Comparison of ENCODE assay signal across 9 cellular contexts in genomic region chr19:51131780-51132680, GRCh38. TPM values are rescaled to one million over a fixed set of nuclear protein-coding genes. Genes with fewer than 3 reads are reported as not detected.
DNase-seq lines count a peak whose midpoint lies in the region; ATAC-seq, FAIRE-seq and TF ChIP-seq lines count a peak whose summit lies in the region.
"Had no signal": no experiment of that assay in that cellular context is flagged by ENCODE, and none has a peak within 500 bp of the region (broad histone marks: within the 10 kb centered on the region; RNA-seq: fewer than 3 reads in every experiment).

No MANE protein-coding gene starts in this region.

- no peak for TF ChIP-seq POLR2A in endothelial cell of umbilical vein (IDR thresholded peaks at IDR 0.05; ENCODE audit: low read depth, low read length)

- H3K36me3 ChIP-seq in OCI-LY3 (replicated peaks; ENCODE audit: low read depth, low read length) (no peaks in the 10 kb centered on the region), endothelial cell of umbilical vein (ENCODE audit: control insufficient read depth in 2 of 2, extremely low read depth in 1 of 2, insufficient read depth in 2 of 2, low read length in 2 of 2) (no peaks in the 10 kb centered on the region), A673 (ENCODE audit: insufficient read depth, low read length, poor library complexity, severe bottlenecking) (no peaks in the 10 kb centered on the region)

- peak overlapping the region; percentile 50 for H3K4me3 ChIP-seq in OCI-LY3 (ENCODE audit: low read length)
- H3K4me3 ChIP-seq in endothelial cell of umbilical vein (replicated peaks in 1 of 3; ENCODE audit: insufficient read depth in 1 of 3, low read depth in 1 of 3, low read length in 3 of 3), result no peak overlapping the region
- no peak overlapping the region for H3K4me3 ChIP-seq in A673 (ENCODE audit: low read depth, low read length, poor library complexity, severe bottlenecking)

- H2AFZ ChIP-seq in OCI-LY3 (ENCODE audit: low read depth, low read length), result peak overlapping the region; percentile 61; the same call in 1 of the 2 replicates
- peak overlapping the region; percentile 76 for H2AFZ ChIP-seq in endothelial cell of umbilical vein (ENCODE audit: low read depth, low read length)

- ATAC-seq in omental fat pad (ENCODE audit: low FRiP score) (peak; percentile 58), GM21367 (IDR thresholded peaks at IDR 0.05; ENCODE audit: unreplicated experiment) (no peak), HG03139 (IDR thresholded peaks at IDR 0.05; ENCODE audit: unreplicated experiment) (no peak)

- DNase-seq in GM10248 (ENCODE audit: extremely low spot score) (peak; percentile 52), endothelial cell of umbilical vein (ENCODE audit: low read depth, low spot score) (peak; percentile 80), omental fat pad (ENCODE audit: low spot score) (no peak), NCI-H128 (lab: John Stamatoyannopoulos, UW; ENCODE audit: unreplicated experiment) (no peak), A673 (ENCODE audit: low spot score) (no peak)

- BruUV-seq in endothelial cell of umbilical vein (replicated peaks; lab: Mats Ljungman, UMichigan) (no TSS peak), A673 (replicated peaks; lab: Mats Ljungman, UMichigan) (no TSS peak)

- intact Hi-C loops in endothelial cell of umbilical vein (cut with micrococcal nuclease), result no loop called here
- intact Hi-C loops in A673 (cut with micrococcal nuclease; ENCODE audit: unreplicated experiment), result no loop called here

- H3K27me3 ChIP-seq in OCI-LY3 (ENCODE audit: low read depth, low read length) (peaks cover 24% of the 10 kb centered on the region), endothelial cell of umbilical vein (ENCODE audit: control insufficient read depth in 2 of 2, insufficient read depth in 2 of 2, low read length in 2 of 2) (peaks cover 0 to 5% of the 10 kb centered on the region in 2 experiments), A673 (replicated peaks; ENCODE audit: insufficient read depth, low read depth, low read length, poor library complexity) (peaks cover 20% of the 10 kb centered on the region)

- CTCF ChIA-PET in GM10248 (lab: Yijun Ruan, JAX) (interaction anchor here (1.1 to 1.3 kb wide), 2 partner anchors 25 to 27 kb away, joined by 3 to 4 read pairs; no protein-coding TSS in a partner anchor), endothelial cell of umbilical vein (lab: Charles Lee) (interaction anchor here (0.6 to 0.7 kb wide), 2 partner anchors 20 to 274 kb away, joined by 3 read pairs; no protein-coding TSS in a partner anchor), A673 (lab: Charles Lee) (no interaction called here)

- POLR2A ChIA-PET in GM10248 (lab: Yijun Ruan, JAX) (no interaction called here), endothelial cell of umbilical vein (lab: Charles Lee) (no interaction called here), A673 (lab: Charles Lee; ENCODE audit: low non-redundant PET) (no interaction called here)

- H3K4me1 ChIP-seq in OCI-LY3 (ENCODE audit: low read length) (peaks cover 24% of the 10 kb centered on the region), endothelial cell of umbilical vein (ENCODE audit: control insufficient read depth, extremely low read depth, insufficient read depth, low read length) (peaks cover 8% of the 10 kb centered on the region), A673 (ENCODE audit: insufficient read depth, low read length, poor library complexity, severe bottlenecking) (no peaks in the 10 kb centered on the region)

- no peaks in the 10 kb centered on the region for H3K79me2 ChIP-seq in OCI-LY3 (ENCODE audit: low read length)
- H3K79me2 ChIP-seq in endothelial cell of umbilical vein (ENCODE audit: control insufficient read depth, insufficient read depth, low read length), result no peaks in the 10 kb centered on the region

- peak; percentile 38 for FAIRE-seq in endothelial cell of umbilical vein (lab: Jason Lieb, UNC)

- H3K27ac ChIP-seq in OCI-LY3 (ENCODE audit: low read length) (no peak overlapping the region), endothelial cell of umbilical vein (ENCODE audit: insufficient read depth, low read depth, low read length) (no peak overlapping the region), A673 (ENCODE audit: low read depth, low read length, poor library complexity, severe bottlenecking) (no peak overlapping the region)

- H4K20me1 ChIP-seq in OCI-LY3 (ENCODE audit: insufficient read depth, low read length) (no peaks in the 10 kb centered on the region), endothelial cell of umbilical vein (replicated peaks; ENCODE audit: control insufficient read depth, extremely low read depth, insufficient read depth, low read length) (no peaks in the 10 kb centered on the region)

- no peak overlapping the region for H3K9ac ChIP-seq in OCI-LY3 (ENCODE audit: low read length)
- H3K9ac ChIP-seq in endothelial cell of umbilical vein (replicated peaks; ENCODE audit: extremely low read depth, insufficient read depth, low read length), result no peak overlapping the region

- no peaks in the 10 kb centered on the region for H3K9me1 ChIP-seq in endothelial cell of umbilical vein (replicated peaks; ENCODE audit: control insufficient read depth, extremely low read depth, insufficient read depth, low read length)

- H3K4me2 ChIP-seq in OCI-LY3 (ENCODE audit: low read length), result peak overlapping the region; percentile 51
- no peak overlapping the region for H3K4me2 ChIP-seq in endothelial cell of umbilical vein (ENCODE audit: insufficient read depth, low read length)

- dilution Hi-C loops in endothelial cell of umbilical vein (cut with MboI; ENCODE audit: extremely low pct_ligation_motif_present, low sequenced_read_pairs), result no loop called here

- H3K9me3 ChIP-seq in OCI-LY3 (ENCODE audit: insufficient read depth, low read length) (no peaks in the 10 kb centered on the region; the same call in 1 of the 2 replicates), endothelial cell of umbilical vein (replicated peaks; ENCODE audit: control insufficient read depth, insufficient read depth, low read length) (no peaks in the 10 kb centered on the region), A673 (ENCODE audit: low read depth, low read length, poor library complexity, severe bottlenecking) (peaks cover 6% of the 10 kb centered on the region)

- TF ChIP-seq CTCF in GM10248 (IDR thresholded peaks at IDR 0.05; ENCODE audit: control extremely low read depth, extremely low read depth, low read depth, missing control alignments), result peak; percentile 21
- peak; percentile 13; the same call in 1 of the 2 replicates for TF ChIP-seq CTCF in OCI-LY3 (IDR thresholded peaks at IDR 0.05; ENCODE audit: low read depth, low read length)
- no peak for TF ChIP-seq CTCF in endothelial cell of umbilical vein (IDR thresholded peaks at IDR 0.05; ENCODE audit: extremely low read depth in 1 of 2, insufficient read depth in 1 of 2, low read depth in 1 of 2, low read length in 2 of 2)
- no peak for TF ChIP-seq CTCF in omental fat pad (IDR thresholded peaks at IDR 0.05)
- no peak for TF ChIP-seq CTCF in A673 (conservative IDR thresholded peaks at IDR 0.05; ENCODE audit: low read depth, low read length)

TF ChIP-seq in endothelial cell of umbilical vein, 7 proteins besides CTCF, POLR2A, EP300 and RAD21 (continues in another document):
- TF ChIP-seq POLR2AphosphoS5 (IDR thresholded peaks at IDR 0.05; ENCODE audit: insufficient read depth, low read depth, low read length) (no peak), GATA2 (IDR thresholded peaks at IDR 0.05; ENCODE audit: insufficient read depth, insufficient read length, low read depth, low read length) (no peak), MYC (IDR thresholded peaks at IDR 0.05; ENCODE audit: low read depth, low read length) (no peak)

RNA-seq across cellular contexts. Expression of gene SIGLEC9, which starts 7.3 kb away (rescaled TPM):
- total RNA-seq in endothelial cell of umbilical vein, result not detected in 2 replicates
- not detected in 2 replicates for polyA plus RNA-seq in endothelial cell of umbilical vein
- polyA plus RNA-seq in endothelial cell of umbilical vein (2011; cell fraction: cytosol; rRNA removed), result not detected in 2 replicates
- not detected in 2 replicates for polyA plus RNA-seq in endothelial cell of umbilical vein (2011; cell fraction: nucleus; rRNA removed)
- not detected in 2 replicates for polyA plus RNA-seq in endothelial cell of umbilical vein (2012)
- polyA minus RNA-seq in endothelial cell of umbilical vein, result not detected in 2 replicates
- not detected for polyA minus RNA-seq in endothelial cell of umbilical vein (2011; cell fraction: cytosol; rRNA and poly(A)+ RNA removed)
- polyA minus RNA-seq in endothelial cell of umbilical vein (2011; cell fraction: nucleus; rRNA and poly(A)+ RNA removed), result not detected in 2 replicates
- 10 to 100 TPM in 3 of 4 donors, 1 to 10 TPM in 1; 3.5 to 25.0 (median 20.4) TPM for total RNA-seq in omental fat pad
- total RNA-seq in A673 (2021), result not detected in 2 replicates
- total RNA-seq: epithelial cell of proximal tubule had no signal

RNA-seq across cellular contexts. Expression of gene SIGLEC7, which starts 10.1 kb away (rescaled TPM):
- not detected in 2 replicates for total RNA-seq in endothelial cell of umbilical vein
- polyA plus RNA-seq in endothelial cell of umbilical vein, result not detected in 2 replicates
- not detected in 2 replicates for polyA plus RNA-seq in endothelial cell of umbilical vein (2011; cell fraction: cytosol; rRNA removed)
- not detected in 2 replicates for polyA plus RNA-seq in endothelial cell of umbilical vein (2011; cell fraction: nucleus; rRNA removed)
- polyA plus RNA-seq in endothelial cell of umbilical vein (2012), result not detected in 2 replicates
- polyA minus RNA-seq in endothelial cell of umbilical vein, result not detected in 2 replicates
- not detected for polyA minus RNA-seq in endothelial cell of umbilical vein (2011; cell fraction: cytosol; rRNA and poly(A)+ RNA removed)
- polyA minus RNA-seq in endothelial cell of umbilical vein (2011; cell fraction: nucleus; rRNA and poly(A)+ RNA removed), result not detected in 2 replicates
- 10 to 100 TPM in 1 of 4 donors, 1 to 10 TPM in 3; 1.9 to 10.7 (median 6.3) TPM for total RNA-seq in omental fat pad
- not detected in 2 replicates for total RNA-seq in A673 (2021)
- total RNA-seq: epithelial cell of proximal tubule had no signal

RNA-seq across cellular contexts. Expression of gene CTU1, which starts 23.8 kb away (rescaled TPM):
- total RNA-seq in endothelial cell of umbilical vein (8.2 and 8.7 TPM in 2 replicates), omental fat pad (10 to 100 TPM in 2 of 4 donors, 1 to 10 TPM in 2; 7.1 to 14.2 (median 9.5) TPM), A673 (2021) (11.8 and 13.4 TPM in 2 replicates)
- 6.1 and 7.0 TPM in 2 replicates for polyA plus RNA-seq in endothelial cell of umbilical vein
- 2.3 and 3.7 TPM in 2 replicates for polyA plus RNA-seq in endothelial cell of umbilical vein (2011; cell fraction: cytosol; rRNA removed)
- polyA plus RNA-seq in endothelial cell of umbilical vein (2011; cell fraction: nucleus; rRNA removed), result 3.4 and 3.9 TPM in 2 replicates
- 2.4 and 5.3 TPM in 2 replicates for polyA plus RNA-seq in endothelial cell of umbilical vein (2012)
- 1.6 and 3.0 TPM in 2 replicates for polyA minus RNA-seq in endothelial cell of umbilical vein
- polyA minus RNA-seq in endothelial cell of umbilical vein (2011; cell fraction: cytosol; rRNA and poly(A)+ RNA removed), result 10.1 TPM
- 1.5 and 2.6 TPM in 2 replicates for polyA minus RNA-seq in endothelial cell of umbilical vein (2011; cell fraction: nucleus; rRNA and poly(A)+ RNA removed)

RNA-seq across cellular contexts. Expression of gene KLK14, which starts 49.3 kb away (rescaled TPM):
- total RNA-seq in endothelial cell of umbilical vein (not detected in 2 replicates), omental fat pad (not detected), A673 (2021) (1.0 and 1.2 TPM in 2 replicates)
- polyA plus RNA-seq in endothelial cell of umbilical vein, result 0.10 and 0.12 TPM in 2 replicates
- polyA plus RNA-seq in endothelial cell of umbilical vein (2011; cell fraction: cytosol; rRNA removed), result 0.08 TPM in 1 of 2 replicates, not detected in the other
- polyA plus RNA-seq in endothelial cell of umbilical vein (2011; cell fraction: nucleus; rRNA removed), result 0.22 and 0.25 TPM in 2 replicates
- polyA plus RNA-seq in endothelial cell of umbilical vein (2012), result 0.25 TPM in 1 of 2 replicates, not detected in the other
- not detected in 2 replicates for polyA minus RNA-seq in endothelial cell of umbilical vein
- 0.92 TPM for polyA minus RNA-seq in endothelial cell of umbilical vein (2011; cell fraction: cytosol; rRNA and poly(A)+ RNA removed)
- not detected in 2 replicates for polyA minus RNA-seq in endothelial cell of umbilical vein (2011; cell fraction: nucleus; rRNA and poly(A)+ RNA removed)

Comparison
In these comparisons a context has a peak if more than half of its experiments do, and no peak if none do; other contexts are left out.
1. DNase-seq: peak in GM10248 (single experiment) and endothelial cell of umbilical vein (single experiment); none in omental fat pad (single experiment), NCI-H128 (single experiment) and A673 (single experiment).
2. CTCF ChIP-seq: peak in GM10248 (single experiment) and OCI-LY3 (single experiment); none in endothelial cell of umbilical vein (0 of 2), omental fat pad (0 of 3) and A673 (single experiment).